ENCODE assay signal across 17 cellular contexts in genomic region chr4:19539192-19539591, GRCh38.
DNase-seq lines count a peak whose midpoint lies in the region; ATAC-seq and TF ChIP-seq lines count a peak whose summit lies in the region.
"Had no signal": no experiment of that assay in that cellular context is flagged by ENCODE, and none has a peak within 500 bp of the region (broad histone marks: within the 10 kb centered on the region; RNA-seq: fewer than 3 reads in every experiment).

No MANE protein-coding gene starts in this region.

- peak overlapping the region; percentile 0; the same call in 1 of the 2 replicates for H2AFZ ChIP-seq in OCI-LY7 (ENCODE audit: low read length)

- no peaks in the 10 kb centered on the region for H3K79me2 ChIP-seq in OCI-LY7 (ENCODE audit: insufficient read depth, low read depth, low read length)

- no peak for DNase-seq in Right ventricle myocardium inferior (ENCODE audit: missing footprints)
- DNase-seq in left ventricle myocardium inferior: no peak
- DNase-seq in A673 (ENCODE audit: low spot score): peak; percentile 81
- no peak for DNase-seq in OCI-LY7 (ENCODE audit: low spot score)
- DNase-seq in glomerular visceral epithelial cell (ENCODE audit: extremely low spot score): no peak
- DNase-seq in stimulated activated effector memory CD8-positive, alpha-beta T cell treated with anti-CD3 and anti-CD28 coated beads, Interleukin-12 subunit alpha, Interleukin-12 subunit beta, amount 100 ng/mL, for 72 hours (ENCODE audit: low spot score in 2 of 2): no peak
- DNase-seq: 8988T; AML-193; Caco-2; Calu3; CD4-positive, alpha-beta T cell; CD8-positive, alpha-beta T cell; DMS79 treated with DMSO at 0.1 percent for 48 hours; GF-D8 had no signal

- POLR2A ChIA-PET in A673 (lab: Charles Lee; ENCODE audit: low non-redundant PET): no interaction called here
- POLR2A ChIA-PET in OCI-LY7 (lab: Charles Lee): interaction anchor here (1.0 to 1.8 kb wide), 3 partner anchors 13 to 16 kb away, joined by 3 to 7 read pairs (median 3); no protein-coding TSS in a partner anchor

- no peaks in the 10 kb centered on the region for H3K36me3 ChIP-seq in left ventricle myocardium inferior
- H3K36me3 ChIP-seq in A673 (ENCODE audit: insufficient read depth, low read length, poor library complexity, severe bottlenecking): no peaks in the 10 kb centered on the region
- H3K36me3 ChIP-seq in OCI-LY7 (ENCODE audit: insufficient read depth, low read length): no peaks in the 10 kb centered on the region
- H3K36me3 ChIP-seq: BLaER1 treated with 17β-estradiol and CSF1 and Interleukin-3, amounts not matched to agents 10 nM and 100 nM had no signal

- no peak overlapping the region for H3K4me2 ChIP-seq in OCI-LY7 (ENCODE audit: low read length)
- H3K4me2 ChIP-seq: BLaER1 treated with 17β-estradiol and CSF1 and Interleukin-3, amounts not matched to agents 10 nM and 100 nM had no signal

- H3K4me1 ChIP-seq in left ventricle myocardium inferior (no peaks in the 10 kb centered on the region), A673 (ENCODE audit: insufficient read depth, low read length, poor library complexity, severe bottlenecking) (peaks cover 29% of the 10 kb centered on the region), OCI-LY7 (ENCODE audit: insufficient read depth, low read length, poor library complexity, severe bottlenecking) (peaks cover 30% of the 10 kb centered on the region)
- H3K4me1 ChIP-seq: Caco-2 had no signal

- no peaks in the 10 kb centered on the region for H3K9me2 ChIP-seq in OCI-LY7 (ENCODE audit: insufficient read depth, low read length)

- H3K4me3 ChIP-seq in left ventricle myocardium inferior (no peak overlapping the region), A673 (ENCODE audit: low read depth, low read length, poor library complexity, severe bottlenecking) (no peak overlapping the region), OCI-LY7 (ENCODE audit: low read depth, low read length, poor library complexity, severe bottlenecking) (no peak overlapping the region)
- H3K4me3 ChIP-seq: BLaER1 treated with 17β-estradiol and CSF1 and Interleukin-3, amounts not matched to agents 10 nM and 100 nM had no signal

- BruUV-seq in A673 (replicated peaks; lab: Mats Ljungman, UMichigan): no TSS peak
- BruUV-seq in OCI-LY7 (replicated peaks; lab: Mats Ljungman, UMichigan): no TSS peak

- peaks cover 17% of the 10 kb centered on the region for H3K9me3 Mint-ChIP-seq in stimulated activated effector memory CD8-positive, alpha-beta T cell treated with anti-CD3 and anti-CD28 coated beads, Interleukin-12 subunit alpha, Interleukin-12 subunit beta, amount 100 ng/mL, for 72 hours

- H3K27ac Mint-ChIP-seq in stimulated activated effector memory CD8-positive, alpha-beta T cell treated with anti-CD3 and anti-CD28 coated beads, Interleukin-12 subunit alpha, Interleukin-12 subunit beta, amount 100 ng/mL, for 72 hours: no peak overlapping the region
- H3K27ac Mint-ChIP-seq: B cell; CD4-positive, alpha-beta T cell; CD8-positive, alpha-beta T cell had no signal

- CTCF ChIA-PET in A673 (lab: Charles Lee) (no interaction called here), OCI-LY7 (lab: Charles Lee; ENCODE audit: unreplicated experiment) (no interaction called here)

- H3K27me3 ChIP-seq in left ventricle myocardium inferior (ENCODE audit: low read depth) (no peaks in the 10 kb centered on the region), A673 (replicated peaks; ENCODE audit: insufficient read depth, low read depth, low read length, poor library complexity) (no peaks in the 10 kb centered on the region)
- H3K27me3 ChIP-seq: BLaER1 treated with 17β-estradiol and CSF1 and Interleukin-3, amounts not matched to agents 10 nM and 100 nM had no signal

- intact Hi-C loops in Right ventricle myocardium inferior (cut with DNase I) (no loop called here), left ventricle myocardium inferior (cut with micrococcal nuclease) (no loop called here), A673 (cut with micrococcal nuclease; ENCODE audit: unreplicated experiment) (no loop called here), OCI-LY7 (cut with micrococcal nuclease; ENCODE audit: unreplicated experiment) (no loop called here)

- H4K20me1 ChIP-seq in OCI-LY7 (ENCODE audit: insufficient read depth, low read length): no peaks in the 10 kb centered on the region
- H4K20me1 ChIP-seq: BLaER1 treated with 17β-estradiol and CSF1 and Interleukin-3, amounts not matched to agents 10 nM and 100 nM had no signal

- peak; percentile 34 for ATAC-seq in Right ventricle myocardium inferior
- ATAC-seq in stimulated activated effector memory CD8-positive, alpha-beta T cell treated with anti-CD3 and anti-CD28 coated beads, Interleukin-12 subunit alpha, Interleukin-12 subunit beta, amount 100 ng/mL, for 72 hours: no peak
- ATAC-seq: CD8-positive, alpha-beta T cell had no signal

- no peak overlapping the region for H3K4me3 Mint-ChIP-seq in stimulated activated effector memory CD8-positive, alpha-beta T cell treated with anti-CD3 and anti-CD28 coated beads, Interleukin-12 subunit alpha, Interleukin-12 subunit beta, amount 100 ng/mL, for 72 hours
- H3K4me3 Mint-ChIP-seq: B cell; CD4-positive, alpha-beta T cell; CD8-positive, alpha-beta T cell had no signal

- H3K9me3 ChIP-seq in left ventricle myocardium inferior (replicated peaks): no peaks in the 10 kb centered on the region
- no peaks in the 10 kb centered on the region for H3K9me3 ChIP-seq in A673 (ENCODE audit: low read depth, low read length, poor library complexity, severe bottlenecking)
- no peaks in the 10 kb centered on the region for H3K9me3 ChIP-seq in OCI-LY7 (ENCODE audit: low read length)
- H3K9me3 ChIP-seq: BLaER1 treated with 17β-estradiol and CSF1 and Interleukin-3, amounts not matched to agents 10 nM and 100 nM; Caco-2 had no signal

- H3K36me3 Mint-ChIP-seq in stimulated activated effector memory CD8-positive, alpha-beta T cell treated with anti-CD3 and anti-CD28 coated beads, Interleukin-12 subunit alpha, Interleukin-12 subunit beta, amount 100 ng/mL, for 72 hours: no peaks in the 10 kb centered on the region
- H3K36me3 Mint-ChIP-seq: CD8-positive, alpha-beta T cell had no signal

- no peak for TF ChIP-seq CTCF in left ventricle myocardium inferior (IDR thresholded peaks at IDR 0.05; ENCODE audit: borderline replicate concordance)
- no peak for TF ChIP-seq CTCF in A673 (conservative IDR thresholded peaks at IDR 0.05; ENCODE audit: low read depth, low read length)
- TF ChIP-seq CTCF in OCI-LY7 (conservative IDR thresholded peaks at IDR 0.05; ENCODE audit: low read length): no peak

- H3K27ac ChIP-seq in left ventricle myocardium inferior (replicated peaks) (no peak overlapping the region), A673 (ENCODE audit: low read depth, low read length, poor library complexity, severe bottlenecking) (peak overlapping the region; percentile 15), OCI-LY7 (ENCODE audit: low read depth, low read length, poor library complexity, severe bottlenecking) (no peak overlapping the region)
- H3K27ac ChIP-seq: BLaER1 treated with 17β-estradiol and CSF1 and Interleukin-3, amounts not matched to agents 10 nM and 100 nM; C4-2B had no signal

- no peaks in the 10 kb centered on the region for H3K4me1 Mint-ChIP-seq in stimulated activated effector memory CD8-positive, alpha-beta T cell treated with anti-CD3 and anti-CD28 coated beads, Interleukin-12 subunit alpha, Interleukin-12 subunit beta, amount 100 ng/mL, for 72 hours
- H3K4me1 Mint-ChIP-seq: B cell had no signal
